9 cellular contexts compared by ENCODE assay signal in genomic region chr22:46233231-46233630, GRCh38. TPM values are rescaled to one million over a fixed set of nuclear protein-coding genes. Genes with fewer than 3 reads are reported as not detected.
DNase-seq lines count a peak whose midpoint lies in the region; ATAC-seq and TF ChIP-seq lines count a peak whose summit lies in the region.
"Had no signal": no experiment of that assay in that cellular context is flagged by ENCODE, and none has a peak within 500 bp of the region (broad histone marks: within the 10 kb centered on the region; RNA-seq: fewer than 3 reads in every experiment).

No MANE protein-coding gene starts in this region.

- H3K79me2 ChIP-seq in parathyroid adenoma, result no peaks in the 10 kb centered on the region

- no peak overlapping the region for H2AFZ ChIP-seq in parathyroid adenoma

- peak; percentile 67 for DNase-seq in ELF-1 (ENCODE audit: low read depth, low spot score)
- peak; percentile 76 for DNase-seq in RPMI7951 (ENCODE audit: low read depth)
- DNase-seq in fibroblast of pulmonary artery (ENCODE audit: low read depth), result peak; percentile 20
- DNase-seq in AG08395 (ENCODE audit: low spot score), result no peak
- DNase-seq in NCI-H1092 treated with DMSO at 0.1 percent for 48 hours (lab: John Stamatoyannopoulos, UW), result no peak

- H3K36me3 ChIP-seq in parathyroid adenoma (ENCODE audit: control insufficient read depth, insufficient read depth, low read length), result no peaks in the 10 kb centered on the region

- no peak overlapping the region for H3K27ac ChIP-seq in parathyroid adenoma

- TF ChIP-seq CTCF in fibroblast of pulmonary artery (IDR thresholded peaks at IDR 0.05; ENCODE audit: low read length, missing control alignments), result no peak
- TF ChIP-seq CTCF in parathyroid adenoma (IDR thresholded peaks at IDR 0.05), result no peak

- ATAC-seq in HG03196 (IDR thresholded peaks at IDR 0.05; ENCODE audit: unreplicated experiment), result no peak
- no peak for ATAC-seq in GM19023 (IDR thresholded peaks at IDR 0.05; ENCODE audit: unreplicated experiment)
- ATAC-seq: activated T-helper 17 cell treated with anti-CD3 and anti-CD28 coated beads, Interleukin-2, amount 50 U/mL, for 72 hours had no signal

- peak overlapping the region; percentile 4 for H3K4me2 ChIP-seq in parathyroid adenoma (ENCODE audit: low read length)

- H3K27me3 ChIP-seq in parathyroid adenoma (ENCODE audit: control insufficient read depth, insufficient read depth, low read length), result no peaks in the 10 kb centered on the region

- no peaks in the 10 kb centered on the region for H3K9me3 ChIP-seq in parathyroid adenoma (ENCODE audit: control insufficient read depth, low read length)

- H3K4me3 ChIP-seq in fibroblast of pulmonary artery (replicated peaks; ENCODE audit: low read depth, low read length) (no peak overlapping the region), parathyroid adenoma (ENCODE audit: low read depth, low read length) (no peak overlapping the region)

- no peak overlapping the region for H3K9ac ChIP-seq in parathyroid adenoma

- no peaks in the 10 kb centered on the region for H3K4me1 ChIP-seq in parathyroid adenoma

RNA-seq across cellular contexts. Expression of gene CDPF1, which starts 16.9 kb away (rescaled TPM):
- total RNA-seq in RPMI7951 (2014; rRNA removed; shearing (Covaris generic)), result 2.4 and 5.3 TPM in 2 replicates

RNA-seq across cellular contexts. Expression of gene PKDREJ, which starts 29.9 kb away (rescaled TPM):
- total RNA-seq in RPMI7951 (2014; rRNA removed; shearing (Covaris generic)), result under 0.01 TPM in 1 of 2 replicates, not detected in the other
- total RNA-seq: activated T-helper 17 cell treated with anti-CD3 and anti-CD28 coated beads, Interleukin-2, amount 50 U/mL, for 72 hours had no signal

RNA-seq across cellular contexts. Expression of gene TTC38, which starts 34.6 kb away (rescaled TPM):
- total RNA-seq in RPMI7951 (2014; rRNA removed; shearing (Covaris generic)), result 30.3 and 34.4 TPM in 2 replicates

Comparison
In these comparisons a context has a peak if more than half of its experiments do, and no peak if none do; other contexts are left out.
1. DNase-seq: peak in ELF-1 (single experiment), RPMI7951 (single experiment) and fibroblast of pulmonary artery (single experiment); none in AG08395 (single experiment) and NCI-H1092 treated with DMSO at 0.1 percent for 48 hours (single experiment).